8 cellular contexts compared by ENCODE assay signal in genomic region chr1:167455786-167456446, GRCh38.
A peak's percentile ranks its signal among the peaks of the same experiment; 100 is the strongest.
DNase-seq lines count a peak whose midpoint lies in the region; ATAC-seq, FAIRE-seq and TF ChIP-seq lines count a peak whose summit lies in the region.

No MANE protein-coding gene starts in this region.

- CTCF ChIA-PET in GM12878 (lab: Yijun Ruan, JAX) = interaction anchor here (0.7 to 4.2 kb wide), 16 partner anchors 9 to 396 kb away, joined by 3 to 32 read pairs (median 3); partner anchors contain the start of gene POU2F1

- H3K9ac ChIP-seq in MM.1S (ENCODE audit: low read length) (peak overlapping the region; percentile 77), GM12878 (ENCODE audit: control insufficient read depth, insufficient read depth, low read length) (peak overlapping the region; percentile 71), iPS-18a (ENCODE audit: low read length) (no peak overlapping the region), skeletal muscle tissue (ENCODE audit: low read depth in 1 of 3, low read length in 3 of 3) (peak overlapping the region; percentile 85 to 93 (median 88))

- H3K4me1 ChIP-seq in MM.1S (ENCODE audit: low read length) = peaks cover 12% of the 10 kb centered on the region
- H3K4me1 ChIP-seq in GM12878 (ENCODE audit: control insufficient read depth, insufficient read depth, low read length) = peaks cover 5% of the 10 kb centered on the region
- peaks cover 4% of the 10 kb centered on the region for H3K4me1 ChIP-seq in iPS-18a (ENCODE audit: control insufficient read depth, low read depth, low read length)
- peaks cover 5 to 12% (median 9%) of the 10 kb centered on the region in 3 donors for H3K4me1 ChIP-seq in skeletal muscle tissue (ENCODE audit: control insufficient read depth in 3 of 3, insufficient read depth in 3 of 3, low read length in 3 of 3)

- SMC1A ChIA-PET in GM12878 (lab: Charles Lee; ENCODE audit: uncharacterized antibody, unreplicated experiment) = interaction anchor here (0.5 to 5.2 kb wide), 11 partner anchors 9 to 959 kb away, joined by 3 to 34 read pairs (median 3); partner anchors contain the start of gene POU2F1

- no peaks in the 10 kb centered on the region for H3K9me3 ChIP-seq in MM.1S (replicated peaks; ENCODE audit: insufficient read depth, low read length)
- no peaks in the 10 kb centered on the region for H3K9me3 ChIP-seq in GM12878 (replicated peaks; ENCODE audit: control insufficient read depth, insufficient read depth, low read length)
- H3K9me3 ChIP-seq in iPS-18a (ENCODE audit: control insufficient read depth, low read depth, low read length) = no peaks in the 10 kb centered on the region
- no peaks in the 10 kb centered on the region for H3K9me3 ChIP-seq in skeletal muscle tissue (ENCODE audit: control insufficient read depth in 3 of 3, low read length in 3 of 3)

- in situ Hi-C loops in GM12878 (cut with MboI) = no loop called here

- FAIRE-seq in GM12878 (lab: Jason Lieb, UNC) = no peak

- H3K4me3 ChIP-seq in GM12875 (ENCODE audit: low read depth, low read length) (peak overlapping the region; percentile 60), MM.1S (ENCODE audit: low read length) (peak overlapping the region; percentile 91), GM12878 (peak overlapping the region; percentile 80), iPS-18a (ENCODE audit: low read length) (peak overlapping the region; percentile 69), skeletal muscle tissue (ENCODE audit: low read length in 3 of 3) (peak overlapping the region; percentile 77 to 90 (median 90))

- 4% methylated on average over 21 of the region's 23 CpGs for WGBS in GM12878 (ENCODE audit: insufficient coverage, insufficient replicate concordance, low lambda C conversion rate, missing lambda C conversion rate)

- intact Hi-C loops in GM12878 (cut with micrococcal nuclease; ENCODE audit: unreplicated experiment) = loop anchor here (5.0 kb wide), 2 partner anchors 76 to 231 kb away; no protein-coding TSS in a partner anchor

- TF ChIP-seq CTCF in GM12875 (IDR thresholded peaks at IDR 0.05; ENCODE audit: borderline replicate concordance, insufficient read depth, low read depth, low read length) = no peak
- no peak for TF ChIP-seq CTCF in MM.1S (IDR thresholded peaks at IDR 0.05; ENCODE audit: low read length)
- TF ChIP-seq CTCF in GM12878 (IDR thresholded peaks at IDR 0.05 in 2 of 3, conservative IDR thresholded peaks at IDR 0.05 in 1 of 3; ENCODE audit: control insufficient read depth in 2 of 3, extremely low read depth in 1 of 3, insufficient read depth in 1 of 3, low read depth in 3 of 3, low read length in 3 of 3) = no peak

- H3K27ac ChIP-seq in MM.1S (ENCODE audit: low read length) (peak overlapping the region; percentile 65; the same call in 1 of the 2 replicates), GM12878 (ENCODE audit: control insufficient read depth, insufficient read depth) (no peak overlapping the region), iPS-18a (ENCODE audit: low read length) (no peak overlapping the region), skeletal muscle tissue (ENCODE audit: low read depth, low read length) (peak overlapping the region; percentile 79)

- H3K79me2 ChIP-seq in MM.1S (ENCODE audit: low read length) = no peaks in the 10 kb centered on the region
- no peaks in the 10 kb centered on the region for H3K79me2 ChIP-seq in GM12878 (ENCODE audit: control insufficient read depth, insufficient read depth, low read length)

- ATAC-seq in GM21717 (IDR thresholded peaks at IDR 0.05; ENCODE audit: unreplicated experiment) = peak; percentile 42
- ATAC-seq in GM12878 = peak; percentile 80

- TF ChIP-seq EP300 in GM12878 (IDR thresholded peaks at IDR 0.05; ENCODE audit: borderline replicate concordance in 1 of 2, control insufficient read depth in 1 of 2, low read depth in 2 of 2, low read length in 2 of 2) = no peak; a peak in 1 of 4 replicates

- POLR2A ChIA-PET in GM12878 (lab: Charles Lee) = interaction anchor here (0.7 to 2.1 kb wide), 3 partner anchors 8 to 189 kb away, joined by 3 to 6 read pairs (median 3); no protein-coding TSS in a partner anchor

- TF ChIP-seq POLR2A in GM12878 (IDR thresholded peaks at IDR 0.05; ENCODE audit: low read depth, low read length) = peak; percentile 58

- H3K36me3 ChIP-seq in MM.1S (replicated peaks; ENCODE audit: insufficient read depth, low read length) (no peaks in the 10 kb centered on the region), GM12878 (ENCODE audit: control insufficient read depth in 2 of 2, insufficient read depth in 2 of 2, low read length in 1 of 2) (no peaks in the 10 kb centered on the region), iPS-18a (ENCODE audit: control insufficient read depth, low read depth, low read length) (no peaks in the 10 kb centered on the region), skeletal muscle tissue (ENCODE audit: control insufficient read depth in 3 of 3, insufficient read depth in 3 of 3, low read length in 3 of 3) (no peaks in the 10 kb centered on the region)

- H4K20me1 ChIP-seq in MM.1S (ENCODE audit: insufficient read depth, low read length) (no peaks in the 10 kb centered on the region), GM12878 (ENCODE audit: control insufficient read depth, insufficient read depth) (no peaks in the 10 kb centered on the region)

- H3K9me2 ChIP-seq in MM.1S (replicated peaks; ENCODE audit: insufficient read depth, low read length) = no peaks in the 10 kb centered on the region

- no peak for TF ChIP-seq RAD21 in GM12878 (IDR thresholded peaks at IDR 0.05; ENCODE audit: insufficient read depth, low read depth, low read length)

- H3K4me2 ChIP-seq in MM.1S (ENCODE audit: low read depth, low read length) = peak overlapping the region; percentile 90
- H3K4me2 ChIP-seq in GM12878 (ENCODE audit: control insufficient read depth, insufficient read depth) = peak overlapping the region; percentile 81

- peak overlapping the region; percentile 99 for H2AFZ ChIP-seq in MM.1S (ENCODE audit: low read length)
- H2AFZ ChIP-seq in GM12878 (ENCODE audit: control insufficient read depth, low read depth, low read length) = peak overlapping the region; percentile 81

- DNase-seq in MM.1S = peak; percentile 40
- DNase-seq in GM12878 (ENCODE audit: low read depth, low spot score) = no peak
- DNase-seq in NCI-H1930 (lab: John Stamatoyannopoulos, UW) = no peak
- no peak for DNase-seq in D341Med (ENCODE audit: low spot score)

- H3F3A ChIP-seq in MM.1S (ENCODE audit: insufficient read depth, low read length) = peaks cover 26% of the 10 kb centered on the region

- no peaks in the 10 kb centered on the region for H3K27me3 ChIP-seq in MM.1S (replicated peaks; ENCODE audit: insufficient read depth, low read length)
- H3K27me3 ChIP-seq in GM12878 (replicated peaks in 1 of 2; ENCODE audit: control insufficient read depth in 2 of 2, insufficient read depth in 2 of 2, low read length in 1 of 2) = no peaks in the 10 kb centered on the region
- H3K27me3 ChIP-seq in iPS-18a (ENCODE audit: control insufficient read depth, insufficient read depth, low read length) = peaks cover 46% of the 10 kb centered on the region
- peaks cover 0 to 5% (median 0%) of the 10 kb centered on the region in 3 donors for H3K27me3 ChIP-seq in skeletal muscle tissue (ENCODE audit: control insufficient read depth in 3 of 3, insufficient read depth in 3 of 3, low read length in 3 of 3)

- no TSS peak for BruUV-seq in GM12878 (replicated peaks; lab: Mats Ljungman, UMichigan)

- RAD21 ChIA-PET in GM12878 (lab: Charles Lee; ENCODE audit: unreplicated experiment) = interaction anchor here (0.7 to 5.5 kb wide), 10 partner anchors 8 to 398 kb away, joined by 3 to 35 read pairs (median 4); partner anchors contain the start of gene CREG1

TF ChIP-seq in GM12878, 131 proteins besides CTCF, POLR2A, EP300 and RAD21 (continues in another document):
- TF ChIP-seq ZSCAN29 (IDR thresholded peaks at IDR 0.05) = no peak
- no peak for TF ChIP-seq GATAD2B (conservative IDR thresholded peaks at IDR 0.05; ENCODE audit: low read depth)
- no peak for TF ChIP-seq LARP7 (IDR thresholded peaks at IDR 0.05)
- no peak for TF ChIP-seq PBX3 (IDR thresholded peaks at IDR 0.05; ENCODE audit: insufficient replicate concordance, low read depth, low read length)
- no peak for TF ChIP-seq FOS (IDR thresholded peaks at IDR 0.05; ENCODE audit: borderline replicate concordance, extremely low read depth, insufficient read length)
- no peak for TF ChIP-seq ZNF217 (IDR thresholded peaks at IDR 0.05)
- TF ChIP-seq IKZF2 (IDR thresholded peaks at IDR 0.05) = 0 out of 4 replicates have a peak, but pooled peaks have one; percentile 9 to 22
- TF ChIP-seq RAD51 (IDR thresholded peaks at IDR 0.05) = no peak
- TF ChIP-seq PKNOX1 (IDR thresholded peaks at IDR 0.05) = 0 out of 2 replicates have a peak, but pooled peaks have one; percentile 18

Comparison
In these comparisons a context has a peak if more than half of its experiments do, and no peak if none do; other contexts are left out.
1. H3K27ac ChIP-seq: peak in MM.1S (single experiment) and skeletal muscle tissue (single experiment); none in GM12878 (single experiment) and iPS-18a (single experiment).
2. Peak in every context shown above with its lines, with median percentiles within 50 percentile points of each other: H3K4me3 ChIP-seq.